In genomic region chr2:127559454-127559853, GRCh38 we compare ENCODE assay signal across 15 cellular contexts.
"Had no signal": no experiment of that assay in that cellular context is flagged by ENCODE, and none has a peak within 500 bp of the region (broad histone marks: within the 10 kb centered on the region; RNA-seq: fewer than 3 reads in every experiment).

No MANE protein-coding gene starts in this region.

- DNase-seq: activated CD4-positive, alpha-beta T cell treated with anti-CD3 and anti-CD28 coated beads, Interleukin-2, amount 50 U/mL, for 4 hours; activated naive CD4-positive, alpha-beta T cell treated with anti-CD3 and anti-CD28 coated beads, Interleukin-2, amount 10 ng/mL, durations not matched to agents 7 days and 5 days; effector CD4-positive, alpha-beta T cell; glutamatergic neuron; hippocampal formation; nephron progenitor cell; sigmoid colon; SK-N-SH; stimulated activated CD4-positive, alpha-beta T cell treated with anti-CD3 and anti-CD28 coated beads, Interleukin-4, amount 100 ng/mL, for 1 hour; stimulated activated naive CD4-positive, alpha-beta T cell; WERI-Rb-1 had no signal

- H3K4me1 ChIP-seq: sigmoid colon, upper lobe of left lung had no signal

- H3K4me3 ChIP-seq: cardiac muscle cell, sigmoid colon, smooth muscle cell, upper lobe of left lung had no signal

- H3K4me3 Mint-ChIP-seq: activated naive CD4-positive, alpha-beta T cell treated with anti-CD3 and anti-CD28 coated beads, Interleukin-2, amount 10 ng/mL, durations not matched to agents 7 days and 5 days; dendritic cell treated with granulocyte-macrophage colony-stimulating factor and Interleukin-4, amounts not matched to agents 40 ng/mL and 50 ng/mL, for 4 days; nephron progenitor cell had no signal

- H3K27ac Mint-ChIP-seq: activated naive CD4-positive, alpha-beta T cell treated with anti-CD3 and anti-CD28 coated beads, Interleukin-2, amount 10 ng/mL, durations not matched to agents 7 days and 5 days; dendritic cell treated with granulocyte-macrophage colony-stimulating factor and Interleukin-4, amounts not matched to agents 40 ng/mL and 50 ng/mL, for 4 days; nephron progenitor cell had no signal

- H3K36me3 ChIP-seq: cardiac muscle cell, sigmoid colon, upper lobe of left lung, WERI-Rb-1 had no signal

- H3K9me3 ChIP-seq: SK-N-SH, upper lobe of left lung had no signal

- H3K27ac ChIP-seq: cardiac muscle cell, sigmoid colon, upper lobe of left lung, WERI-Rb-1 had no signal

- H3K27me3 ChIP-seq: cardiac muscle cell, sigmoid colon, upper lobe of left lung had no signal
